9 cellular contexts compared by ENCODE assay signal in genomic region chr10:110409926-110410325, GRCh38.
DNase-seq lines count a peak whose midpoint lies in the region; ATAC-seq, FAIRE-seq and TF ChIP-seq lines count a peak whose summit lies in the region.
"Had no signal": no experiment of that assay in that cellular context is flagged by ENCODE, and none has a peak within 500 bp of the region (broad histone marks: within the 10 kb centered on the region; RNA-seq: fewer than 3 reads in every experiment).

No MANE protein-coding gene starts in this region.

- FAIRE-seq in astrocyte (lab: Jason Lieb, UNC) = no peak

- no peaks in the 10 kb centered on the region for H4K20me1 ChIP-seq in astrocyte (ENCODE audit: insufficient read depth, low read length)

- H3K27ac ChIP-seq in astrocyte (ENCODE audit: low read depth, low read length) (peak overlapping the region; percentile 76), caudate nucleus (ENCODE audit: low read depth, low read length) (no peak overlapping the region)

- peaks cover 47% of the 10 kb centered on the region for H3K4me1 Mint-ChIP-seq in activated naive CD4-positive, alpha-beta T cell treated with anti-CD3 and anti-CD28 coated beads for 36 hours (ENCODE audit: low read depth)
- peaks cover 52% of the 10 kb centered on the region for H3K4me1 Mint-ChIP-seq in astrocyte (ENCODE audit: low read depth, unreplicated experiment)
- H3K4me1 Mint-ChIP-seq in stimulated activated memory B cell treated with anti-CD40 and anti-IgM and Interleukin-4, amounts not matched to agents 10 μg/mL and 1 μg/mL and 100 μg/mL, for 72 hours = peaks cover 76% of the 10 kb centered on the region

- intact Hi-C loops in activated naive CD4-positive, alpha-beta T cell treated with anti-CD3 and anti-CD28 coated beads for 36 hours (cut with micrococcal nuclease) = loop anchor here (5.0 kb wide), 3 partner anchors 203 to 462 kb away; partner anchors contain the start of genes MXI1 and PDCD4
- intact Hi-C loops in left ventricle myocardium superior (cut with micrococcal nuclease) = no loop called here

- no peaks in the 10 kb centered on the region for H3K36me3 Mint-ChIP-seq in activated naive CD4-positive, alpha-beta T cell treated with anti-CD3 and anti-CD28 coated beads for 36 hours (ENCODE audit: low read depth)
- H3K36me3 Mint-ChIP-seq in astrocyte (ENCODE audit: low read depth, unreplicated experiment) = peaks cover 1% of the 10 kb centered on the region
- H3K36me3 Mint-ChIP-seq in stimulated activated memory B cell treated with anti-CD40 and anti-IgM and Interleukin-4, amounts not matched to agents 10 μg/mL and 1 μg/mL and 100 μg/mL, for 72 hours = no peaks in the 10 kb centered on the region

- peak overlapping the region; percentile 65 for H3K4me2 ChIP-seq in astrocyte (ENCODE audit: low read length)

- no peak overlapping the region for H3K4me3 ChIP-seq in astrocyte (ENCODE audit: insufficient read depth, low read depth, low read length)
- H3K4me3 ChIP-seq: upper lobe of left lung had no signal

- CTCF ChIA-PET in activated naive CD4-positive, alpha-beta T cell treated with anti-CD3 and anti-CD28 coated beads for 36 hours (lab: Charles Lee) = no interaction called here

- no peak for TF ChIP-seq CTCF in astrocyte (IDR thresholded peaks at IDR 0.05; ENCODE audit: insufficient read depth, low read depth, low read length)

- H3K9me3 ChIP-seq in astrocyte (ENCODE audit: insufficient read depth, low read depth, low read length) = no peaks in the 10 kb centered on the region
- H3K9me3 ChIP-seq: upper lobe of left lung had no signal

- no peak overlapping the region for H3K4me3 Mint-ChIP-seq in activated naive CD4-positive, alpha-beta T cell treated with anti-CD3 and anti-CD28 coated beads for 36 hours
- H3K4me3 Mint-ChIP-seq in astrocyte (ENCODE audit: unreplicated experiment) = no peak overlapping the region
- no peak overlapping the region for H3K4me3 Mint-ChIP-seq in stimulated activated memory B cell treated with anti-CD40 and anti-IgM and Interleukin-4, amounts not matched to agents 10 μg/mL and 1 μg/mL and 100 μg/mL, for 72 hours

- peak overlapping the region; percentile 53 for H3K9ac ChIP-seq in astrocyte (ENCODE audit: low read length)

- H3K27me3 ChIP-seq in astrocyte (ENCODE audit: insufficient read depth, low read length) = no peaks in the 10 kb centered on the region
- H3K27me3 ChIP-seq: upper lobe of left lung had no signal

- peaks cover 45% of the 10 kb centered on the region for H3K4me1 ChIP-seq in astrocyte (ENCODE audit: insufficient read depth, low read length)

- H3K9me3 Mint-ChIP-seq in activated naive CD4-positive, alpha-beta T cell treated with anti-CD3 and anti-CD28 coated beads for 36 hours = no peaks in the 10 kb centered on the region
- H3K9me3 Mint-ChIP-seq in astrocyte (ENCODE audit: unreplicated experiment) = peaks cover 1% of the 10 kb centered on the region
- no peaks in the 10 kb centered on the region for H3K9me3 Mint-ChIP-seq in stimulated activated memory B cell treated with anti-CD40 and anti-IgM and Interleukin-4, amounts not matched to agents 10 μg/mL and 1 μg/mL and 100 μg/mL, for 72 hours

- no peak for DNase-seq in activated naive CD4-positive, alpha-beta T cell treated with anti-CD3 and anti-CD28 coated beads for 36 hours
- no peak for DNase-seq in activated naive CD4-positive, alpha-beta T cell (lab: John Stamatoyannopoulos, UW)
- DNase-seq in astrocyte (ENCODE audit: low read depth) (no peak), left ventricle myocardium superior (no peak), caudate nucleus (lab: John Stamatoyannopoulos, UW) (no peak), NCI-H1694 treated with DMSO at 0.1 percent for 48 hours (lab: John Stamatoyannopoulos, UW) (no peak)

- H2AFZ ChIP-seq in astrocyte (ENCODE audit: low read depth, low read length) = no peak overlapping the region

- peak overlapping the region; percentile 26 for H3K27ac Mint-ChIP-seq in activated naive CD4-positive, alpha-beta T cell treated with anti-CD3 and anti-CD28 coated beads for 36 hours
- peak overlapping the region; percentile 98 for H3K27ac Mint-ChIP-seq in astrocyte (ENCODE audit: unreplicated experiment)
- H3K27ac Mint-ChIP-seq in stimulated activated memory B cell treated with anti-CD40 and anti-IgM and Interleukin-4, amounts not matched to agents 10 μg/mL and 1 μg/mL and 100 μg/mL, for 72 hours = no peak overlapping the region

- H3K27me3 Mint-ChIP-seq in activated naive CD4-positive, alpha-beta T cell treated with anti-CD3 and anti-CD28 coated beads for 36 hours (ENCODE audit: low read depth) = no peaks in the 10 kb centered on the region
- peaks cover 4% of the 10 kb centered on the region for H3K27me3 Mint-ChIP-seq in astrocyte (ENCODE audit: low read depth, unreplicated experiment)
- H3K27me3 Mint-ChIP-seq in stimulated activated memory B cell treated with anti-CD40 and anti-IgM and Interleukin-4, amounts not matched to agents 10 μg/mL and 1 μg/mL and 100 μg/mL, for 72 hours = peaks cover 54% of the 10 kb centered on the region

- H3K79me2 ChIP-seq in astrocyte (ENCODE audit: insufficient read depth, low read length) = no peaks in the 10 kb centered on the region

- no peaks in the 10 kb centered on the region for H3K36me3 ChIP-seq in astrocyte (ENCODE audit: insufficient read depth, low read length)
- H3K36me3 ChIP-seq: upper lobe of left lung had no signal

- ATAC-seq in HG03108 (IDR thresholded peaks at IDR 0.05; ENCODE audit: unreplicated experiment) = peak; percentile 24
- no peak for ATAC-seq in stimulated activated memory B cell treated with anti-CD40 and anti-IgM and Interleukin-4, amounts not matched to agents 10 μg/mL and 1 μg/mL and 100 μg/mL, for 72 hours
- no peak for ATAC-seq in left ventricle myocardium superior
